In the genomic region with DNA sequence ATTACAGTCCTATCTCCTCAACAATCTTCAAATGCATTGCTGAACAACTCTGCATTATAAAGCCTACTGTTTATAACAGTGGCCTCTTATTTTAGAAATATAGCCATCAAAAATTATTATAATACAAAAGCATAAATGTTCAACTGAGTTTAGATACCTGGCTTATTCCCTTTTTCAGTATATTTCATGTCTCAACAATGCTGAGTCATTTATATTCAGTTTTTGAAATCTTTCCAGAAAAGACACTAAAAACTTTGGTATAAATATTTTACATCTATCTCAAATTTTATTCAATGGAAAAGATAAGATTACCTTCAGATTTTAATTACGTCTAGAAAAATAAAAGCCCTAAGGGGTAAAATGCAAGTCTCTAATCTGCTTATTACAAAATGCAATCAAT, we compare ENCODE assay signal across 24 cellular contexts. TPM values are rescaled to one million over a fixed set of nuclear protein-coding genes. Genes with fewer than 3 reads are reported as not detected.
A peak's percentile ranks its signal among the peaks of the same experiment; 100 is the strongest.
DNase-seq lines count a peak whose midpoint lies in the region; ATAC-seq and TF ChIP-seq lines count a peak whose summit lies in the region.
"Had no signal": no experiment of that assay in that cellular context is flagged by ENCODE, and none has a peak within 500 bp of the region (broad histone marks: within the 10 kb centered on the region; RNA-seq: fewer than 3 reads in every experiment).

No MANE protein-coding gene starts in this region.

- intact Hi-C loops in right lobe of liver (cut with DNase I), result no loop called here
- intact Hi-C loops in naive thymus-derived CD4-positive, alpha-beta T cell (cut with micrococcal nuclease), result no loop called here

- no peak overlapping the region for H3K4me2 ChIP-seq in SK-N-SH

- TF ChIP-seq POLR2A in right lobe of liver (IDR thresholded peaks at IDR 0.05) (no peak), gastroesophageal sphincter (IDR thresholded peaks at IDR 0.05) (no peak)

- TF ChIP-seq CTCF in SK-N-SH (IDR thresholded peaks at IDR 0.05) (no peak), chondrocyte (IDR thresholded peaks at IDR 0.05) (no peak), right lobe of liver (IDR thresholded peaks at IDR 0.05) (no peak), gastroesophageal sphincter (IDR thresholded peaks at IDR 0.05) (no peak)

- peak overlapping the region; percentile 3; the same call in 1 of the 2 replicates for H2AFZ ChIP-seq in SK-N-SH (ENCODE audit: low read depth)

- no peaks in the 10 kb centered on the region for H3K79me2 ChIP-seq in SK-N-SH (ENCODE audit: insufficient read depth)

- DNase-seq in SK-N-SH (no peak), chondrocyte (ENCODE audit: low spot score) (no peak), right lobe of liver (no peak), KBM-7 (no peak), NCI-H345 treated with DMSO at 0.1 percent for 48 hours (lab: John Stamatoyannopoulos, UW; ENCODE audit: unreplicated experiment) (no peak)
- DNase-seq in naive thymus-derived CD4-positive, alpha-beta T cell, result no peak
- DNase-seq: activated CD4-positive, alpha-beta T cell treated with anti-CD3 and anti-CD28 coated beads, Interleukin-2, amount 50 U/mL, for 48 hours; activated naive CD4-positive, alpha-beta T cell treated with anti-CD3 and anti-CD28 coated beads for 36 hours; activated T-cell treated with anti-CD3 and anti-CD28 coated beads, Interleukin-2, amount 50 U/mL, for 1 hour; aorta; cortex of kidney; heart left ventricle; NCI-H1436; NCI-H2171; NK-92 treated with Interleukin-12 subunit alpha and Interleukin-12 subunit beta, amount 100 ng/mL, for 24 hours; stimulated activated CD8-positive, alpha-beta memory T cell treated with anti-CD3 and anti-CD28 coated beads, Interleukin-4, amount 100 ng/mL, for 48 hours; T-helper 17 cell; WERI-Rb-1 had no signal

- no peak overlapping the region; a peak in 1 of 4 replicates for H3K4me3 ChIP-seq in SK-N-SH (ENCODE audit: low read depth in 2 of 2, low read length in 1 of 2)
- no peak overlapping the region for H3K4me3 ChIP-seq in right lobe of liver
- no peak overlapping the region for H3K4me3 ChIP-seq in gastroesophageal sphincter
- H3K4me3 ChIP-seq in naive thymus-derived CD4-positive, alpha-beta T cell (ENCODE audit: low read length), result no peak overlapping the region
- H3K4me3 ChIP-seq: heart left ventricle, lung had no signal

- peaks cover 9% of the 10 kb centered on the region for H3K9me3 Mint-ChIP-seq in chondrocyte (ENCODE audit: low read depth)
- peaks cover 0 to 29% (median 6%) of the 10 kb centered on the region in 11 donors for H3K9me3 Mint-ChIP-seq in naive thymus-derived CD4-positive, alpha-beta T cell

- H3K9ac ChIP-seq in SK-N-SH, result no peak overlapping the region; the same call in 1 of the 2 replicates

- 25% methylated on average over 1 of the region's 1 CpG for WGBS in SK-N-SH (ENCODE audit: low lambda C conversion rate)
- WGBS in right lobe of liver (ENCODE audit: insufficient coverage, low coverage, low lambda C conversion rate, missing lambda C conversion rate), result 38% methylated on average over 1 of the region's 1 CpG
- WGBS in gastroesophageal sphincter (ENCODE audit: low coverage in 1 of 2), 2 donors, result 0 to 60% methylated on average over 1 of the region's 1 CpG

- no peak for TF ChIP-seq RAD21 in SK-N-SH (IDR thresholded peaks at IDR 0.05; ENCODE audit: low read length)

- H3K4me1 ChIP-seq in SK-N-SH (ENCODE audit: control insufficient read depth in 1 of 2, insufficient read depth in 2 of 2, low read depth in 1 of 2, low read length in 1 of 2), result peaks cover 20 to 21% of the 10 kb centered on the region in 2 experiments; a peak in 3 of 4 replicates
- H3K4me1 ChIP-seq in right lobe of liver, result peaks cover 0 to 55% (median 12%) of the 10 kb centered on the region in 4 donors
- peaks cover 10 to 65% (median 15%) of the 10 kb centered on the region in 3 donors for H3K4me1 ChIP-seq in gastroesophageal sphincter
- no peaks in the 10 kb centered on the region for H3K4me1 ChIP-seq in naive thymus-derived CD4-positive, alpha-beta T cell (ENCODE audit: control insufficient read depth in 2 of 2, insufficient read depth in 2 of 2, low read length in 2 of 2)

- no peaks in the 10 kb centered on the region for H3K27me3 Mint-ChIP-seq in chondrocyte (ENCODE audit: low read depth)
- H3K27me3 Mint-ChIP-seq in naive thymus-derived CD4-positive, alpha-beta T cell, result no peaks in the 10 kb centered on the region
- H3K27me3 Mint-ChIP-seq: natural killer cell treated with Interleukin-12 subunit alpha and Interleukin-12 subunit beta and Interleukin-15 and Interleukin-18, amount 100 ng/mL, for 72 hours; progenitor cell of endocrine pancreas; T-helper 17 cell had no signal

- CTCF ChIA-PET in SK-N-SH (lab: Yijun Ruan, JAX), result interaction anchor here (1.0 kb wide), 1 partner anchor 37 kb away, joined by 3 read pairs; no protein-coding TSS in a partner anchor
- CTCF ChIA-PET in naive thymus-derived CD4-positive, alpha-beta T cell (lab: Charles Lee), result no interaction called here

- H3K27ac ChIP-seq in SK-N-SH (ENCODE audit: low read depth in 2 of 2, low read length in 1 of 2) (peak overlapping the region in 1 of 2 experiments; percentile 96; a peak in 3 of 4 replicates), right lobe of liver (peak overlapping the region; percentile 26 to 94 (median 75)), gastroesophageal sphincter (peak overlapping the region in 2 of 4 donors; percentile 73 to 77)
- H3K27ac ChIP-seq in naive thymus-derived CD4-positive, alpha-beta T cell (ENCODE audit: low read depth, low read length), result no peak overlapping the region
- H3K27ac ChIP-seq: WERI-Rb-1 had no signal

- H3K9me3 ChIP-seq in SK-N-SH (no peaks in the 10 kb centered on the region), right lobe of liver (no peaks in the 10 kb centered on the region), gastroesophageal sphincter (no peaks in the 10 kb centered on the region)
- H3K9me3 ChIP-seq in naive thymus-derived CD4-positive, alpha-beta T cell (ENCODE audit: control insufficient read depth in 2 of 3, low read length in 3 of 3), result no peaks in the 10 kb centered on the region
- H3K9me3 ChIP-seq: heart left ventricle had no signal

- POLR2A ChIA-PET in SK-N-SH (lab: Yijun Ruan, JAX), result no interaction called here
- POLR2A ChIA-PET in naive thymus-derived CD4-positive, alpha-beta T cell (lab: Charles Lee), result no interaction called here

- in situ Hi-C loops in KBM-7 (cut with MboI; ENCODE audit: low pct_unique_long_range_greater_than_20kb, low sequenced_read_pairs), result no loop called here

- H3K4me1 Mint-ChIP-seq in chondrocyte (ENCODE audit: low read depth), result peaks cover 88% of the 10 kb centered on the region
- no peaks in the 10 kb centered on the region for H3K4me1 Mint-ChIP-seq in naive thymus-derived CD4-positive, alpha-beta T cell
- H3K4me1 Mint-ChIP-seq: T-helper 17 cell had no signal

- peak overlapping the region; percentile 91 for H3K27ac Mint-ChIP-seq in chondrocyte (ENCODE audit: unreplicated experiment)
- H3K27ac Mint-ChIP-seq in naive thymus-derived CD4-positive, alpha-beta T cell, result no peak overlapping the region
- H3K27ac Mint-ChIP-seq: activated naive CD4-positive, alpha-beta T cell treated with anti-CD3 and anti-CD28 coated beads for 36 hours; natural killer cell treated with Interleukin-12 subunit alpha and Interleukin-12 subunit beta and Interleukin-15 and Interleukin-18, amount 100 ng/mL, for 72 hours; T-helper 17 cell had no signal

- H3K4me3 Mint-ChIP-seq in chondrocyte (ENCODE audit: unreplicated experiment), result peak overlapping the region; percentile 36
- no peak overlapping the region for H3K4me3 Mint-ChIP-seq in naive thymus-derived CD4-positive, alpha-beta T cell
- H3K4me3 Mint-ChIP-seq: activated naive CD4-positive, alpha-beta T cell treated with anti-CD3 and anti-CD28 coated beads for 36 hours; natural killer cell treated with Interleukin-12 subunit alpha and Interleukin-12 subunit beta and Interleukin-15 and Interleukin-18, amount 100 ng/mL, for 72 hours; T-helper 17 cell had no signal

- no peak for ATAC-seq in SK-N-SH treated with all-trans-retinoic acid at 6 μM for 48 hours
- no peak for ATAC-seq in right lobe of liver
- no peak for ATAC-seq in gastroesophageal sphincter
- ATAC-seq in naive thymus-derived CD4-positive, alpha-beta T cell, result no peak
- ATAC-seq: heart left ventricle; natural killer cell treated with Interleukin-12 subunit alpha and Interleukin-12 subunit beta and Interleukin-15 and Interleukin-18, amount 100 ng/mL, for 72 hours; Right ventricle myocardium inferior; T-helper 17 cell had no signal

- peaks cover 28% of the 10 kb centered on the region for H3K36me3 Mint-ChIP-seq in chondrocyte (ENCODE audit: low read depth)
- H3K36me3 Mint-ChIP-seq in naive thymus-derived CD4-positive, alpha-beta T cell, result no peaks in the 10 kb centered on the region
- H3K36me3 Mint-ChIP-seq: natural killer cell treated with Interleukin-12 subunit alpha and Interleukin-12 subunit beta and Interleukin-15 and Interleukin-18, amount 100 ng/mL, for 72 hours had no signal

- H4K20me1 ChIP-seq in SK-N-SH (ENCODE audit: insufficient read depth), result no peaks in the 10 kb centered on the region

- no peak for TF ChIP-seq EP300 in SK-N-SH (IDR thresholded peaks at IDR 0.05; ENCODE audit: borderline replicate concordance in 1 of 2, low read depth in 1 of 2, low read length in 1 of 2)
- no peak for TF ChIP-seq EP300 in gastroesophageal sphincter (IDR thresholded peaks at IDR 0.05)

- H3K9me2 ChIP-seq in SK-N-SH, result no peaks in the 10 kb centered on the region

- no peaks in the 10 kb centered on the region for H3K36me3 ChIP-seq in SK-N-SH (replicated peaks in 1 of 2; ENCODE audit: control insufficient read depth in 1 of 2, insufficient read depth in 2 of 2, low read length in 1 of 2)
- H3K36me3 ChIP-seq in right lobe of liver, result no peaks in the 10 kb centered on the region
- no peaks in the 10 kb centered on the region for H3K36me3 ChIP-seq in gastroesophageal sphincter
- no peaks in the 10 kb centered on the region for H3K36me3 ChIP-seq in naive thymus-derived CD4-positive, alpha-beta T cell (ENCODE audit: control insufficient read depth in 2 of 3, insufficient read depth in 3 of 3, low read length in 3 of 3)
- H3K36me3 ChIP-seq: heart left ventricle, WERI-Rb-1 had no signal

- H3F3A ChIP-seq in SK-N-SH (replicated peaks; ENCODE audit: insufficient read depth), result peaks cover 18% of the 10 kb centered on the region

- no peaks in the 10 kb centered on the region for H3K27me3 ChIP-seq in SK-N-SH (ENCODE audit: insufficient read depth)
- no peaks in the 10 kb centered on the region for H3K27me3 ChIP-seq in right lobe of liver
- H3K27me3 ChIP-seq in gastroesophageal sphincter, result no peaks in the 10 kb centered on the region
- no peaks in the 10 kb centered on the region for H3K27me3 ChIP-seq in naive thymus-derived CD4-positive, alpha-beta T cell (ENCODE audit: control insufficient read depth in 2 of 2, insufficient read depth in 2 of 2, low read length in 2 of 2)
- H3K27me3 ChIP-seq: heart left ventricle had no signal

RNA-seq across cellular contexts. Expression of a gene that starts 37.9 kb away (rescaled TPM):
- 3.4 and 4.0 TPM in 2 replicates for polyA plus RNA-seq in SK-N-SH (2012; rRNA removed)
- polyA plus RNA-seq in SK-N-SH (2012; cell fraction: cytosol; rRNA removed), result 2.8 and 2.9 TPM in 2 replicates
- 5.0 and 8.9 TPM in 2 replicates for polyA plus RNA-seq in SK-N-SH (2012; cell fraction: nucleus; rRNA removed)
- total RNA-seq in chondrocyte, result 57.0 to 67.4 TPM (median 67.1 TPM) in 3 replicates
- 10 to 100 TPM in 5 of 6 experiments, 1 to 10 TPM in 1; 9.6 to 38.0 (median 18.8) TPM for total RNA-seq in right lobe of liver
- total RNA-seq in gastroesophageal sphincter, result 10 to 100 TPM; 13.7 to 29.6 (median 22.7) TPM
- total RNA-seq in naive thymus-derived CD4-positive, alpha-beta T cell, result not detected
- polyA plus RNA-seq in naive thymus-derived CD4-positive, alpha-beta T cell, result not detected
- total RNA-seq: activated naive CD4-positive, alpha-beta T cell treated with anti-CD3 and anti-CD28 coated beads for 36 hours; natural killer cell treated with Interleukin-12 subunit alpha and Interleukin-12 subunit beta and Interleukin-15 and Interleukin-18, amount 100 ng/mL, for 72 hours had no signal

Comparison
In these comparisons a context has a peak if more than half of its experiments do, and no peak if none do; other contexts are left out.
1. RNA of a gene that starts 37.9 kb away (total RNA-seq): 57.0 to 67.4 TPM in chondrocyte, 13.7 to 29.6 TPM in gastroesophageal sphincter and 9.6 to 38.0 TPM in right lobe of liver; not detected in naive thymus-derived CD4-positive, alpha-beta T cell; every median in the first group is over 4 times any median in the second.